Comparison of ENCODE assay signal across 35 cellular contexts in genomic region chr4:155701827-155702226, GRCh38. TPM values are rescaled to one million over a fixed set of nuclear protein-coding genes. Genes with fewer than 3 reads are reported as not detected.
DNase-seq lines count a peak whose midpoint lies in the region; ATAC-seq, FAIRE-seq and TF ChIP-seq lines count a peak whose summit lies in the region.
"Had no signal": no experiment of that assay in that cellular context is flagged by ENCODE, and none has a peak within 500 bp of the region (broad histone marks: within the 10 kb centered on the region; RNA-seq: fewer than 3 reads in every experiment).

No MANE protein-coding gene starts in this region.

- no peak overlapping the region for H3K9ac ChIP-seq in GM12878 (ENCODE audit: control insufficient read depth, insufficient read depth, low read length)
- H3K9ac ChIP-seq: BLaER1; BLaER1 treated with 17β-estradiol and CSF1 and Interleukin-3, amounts not matched to agents 10 nM and 100 nM had no signal

- 25% methylated on average over 2 of the region's 2 CpGs for WGBS in GM12878 (ENCODE audit: insufficient coverage, insufficient replicate concordance, low lambda C conversion rate, missing lambda C conversion rate)
- 86 to 94% (median 89%) methylated on average over 2 of the region's 2 CpGs for WGBS in small intestine, 3 donors
- 78 to 80% methylated on average over 2 of the region's 2 CpGs for WGBS in esophagus squamous epithelium, 2 donors

- CTCF ChIA-PET in GM12878 (lab: Yijun Ruan, JAX) = interaction anchor here (0.7 to 4.1 kb wide), 14 partner anchors 8 to 98 kb away, joined by 3 to 13 read pairs (median 4); partner anchors contain the start of gene GUCY1B1

- peaks cover 27% of the 10 kb centered on the region for H3K36me3 ChIP-seq in cardiac muscle cell
- H3K36me3 ChIP-seq in right atrium auricular region = peaks cover 8% of the 10 kb centered on the region
- H3K36me3 ChIP-seq in GM12878 (ENCODE audit: control insufficient read depth in 2 of 2, insufficient read depth in 2 of 2, low read length in 1 of 2) = no peaks in the 10 kb centered on the region
- H3K36me3 ChIP-seq in small intestine (ENCODE audit: control insufficient read depth in 2 of 2, insufficient read depth in 2 of 2, low read length in 2 of 2) = no peaks in the 10 kb centered on the region
- H3K36me3 ChIP-seq in esophagus squamous epithelium = no peaks in the 10 kb centered on the region
- H3K36me3 ChIP-seq: BLaER1; BLaER1 treated with 17β-estradiol and CSF1 and Interleukin-3, amounts not matched to agents 10 nM and 100 nM had no signal

- TF ChIP-seq CTCF in cardiac muscle cell (IDR thresholded peaks at IDR 0.05; ENCODE audit: low read depth, low read length) = no peak
- no peak for TF ChIP-seq CTCF in right atrium auricular region (IDR thresholded peaks at IDR 0.05)
- no peak for TF ChIP-seq CTCF in GM12878 (IDR thresholded peaks at IDR 0.05 in 2 of 3, conservative IDR thresholded peaks at IDR 0.05 in 1 of 3; ENCODE audit: control insufficient read depth in 2 of 3, extremely low read depth in 1 of 3, insufficient read depth in 1 of 3, low read depth in 3 of 3, low read length in 3 of 3)
- no peak for TF ChIP-seq CTCF in esophagus squamous epithelium (IDR thresholded peaks at IDR 0.05)

- no TSS peak for BruUV-seq in GM12878 (replicated peaks; lab: Mats Ljungman, UMichigan)

- in situ Hi-C loops in GM12878 (cut with MboI) = no loop called here

- H3K27me3 ChIP-seq in cardiac muscle cell (no peaks in the 10 kb centered on the region), right atrium auricular region (no peaks in the 10 kb centered on the region), GM12878 (replicated peaks in 1 of 2; ENCODE audit: control insufficient read depth in 2 of 2, insufficient read depth in 2 of 2, low read length in 1 of 2) (no peaks in the 10 kb centered on the region), small intestine (ENCODE audit: control insufficient read depth in 2 of 2, insufficient read depth in 2 of 2, low read length in 2 of 2) (no peaks in the 10 kb centered on the region), esophagus squamous epithelium (no peaks in the 10 kb centered on the region)
- H3K27me3 ChIP-seq: BE2C; BLaER1; BLaER1 treated with 17β-estradiol and CSF1 and Interleukin-3, amounts not matched to agents 10 nM and 100 nM had no signal

- intact Hi-C loops in GM12878 (cut with micrococcal nuclease; ENCODE audit: unreplicated experiment) (loop anchor here (5.0 kb wide), 1 partner anchor 55 kb away; the partner anchor contains the start of gene GUCY1B1), esophagus squamous epithelium (cut with DNase I) (no loop called here)

- no peak for TF ChIP-seq EP300 in GM12878 (IDR thresholded peaks at IDR 0.05; ENCODE audit: borderline replicate concordance in 1 of 2, control insufficient read depth in 1 of 2, low read depth in 2 of 2, low read length in 2 of 2)

- no peak overlapping the region for H3K4me2 ChIP-seq in GM12878 (ENCODE audit: control insufficient read depth, insufficient read depth)
- H3K4me2 ChIP-seq: A549; BLaER1; BLaER1 treated with 17β-estradiol and CSF1 and Interleukin-3, amounts not matched to agents 10 nM and 100 nM had no signal

- H3K79me2 ChIP-seq in GM12878 (ENCODE audit: control insufficient read depth, insufficient read depth, low read length) = no peaks in the 10 kb centered on the region

- peaks cover 66% of the 10 kb centered on the region for H3K4me1 ChIP-seq in cardiac muscle cell (ENCODE audit: low read depth)
- peaks cover 0 to 37% of the 10 kb centered on the region in 2 donors for H3K4me1 ChIP-seq in right atrium auricular region
- no peaks in the 10 kb centered on the region for H3K4me1 ChIP-seq in GM12878 (ENCODE audit: control insufficient read depth, insufficient read depth, low read length)
- H3K4me1 ChIP-seq in small intestine (ENCODE audit: control insufficient read depth in 2 of 2, insufficient read depth in 1 of 2, low read depth in 1 of 2, low read length in 1 of 2) = peaks cover 0 to 5% of the 10 kb centered on the region in 2 donors
- no peaks in the 10 kb centered on the region for H3K4me1 ChIP-seq in esophagus squamous epithelium
- H3K4me1 ChIP-seq: A549, BE2C, BLaER1 had no signal

- TF ChIP-seq POLR2A in GM12878 (IDR thresholded peaks at IDR 0.05; ENCODE audit: low read depth, low read length) = no peak
- TF ChIP-seq POLR2A in esophagus squamous epithelium (IDR thresholded peaks at IDR 0.05) = no peak

- SMC1A ChIA-PET in GM12878 (lab: Charles Lee; ENCODE audit: uncharacterized antibody, unreplicated experiment) = interaction anchor here (0.7 to 6.6 kb wide), 25 partner anchors 9 to 252 kb away, joined by 3 to 57 read pairs (median 4); partner anchors contain the start of genes CTSO and GUCY1A1

- no peaks in the 10 kb centered on the region for H4K20me1 ChIP-seq in GM12878 (ENCODE audit: control insufficient read depth, insufficient read depth)
- H4K20me1 ChIP-seq: BLaER1; BLaER1 treated with 17β-estradiol and CSF1 and Interleukin-3, amounts not matched to agents 10 nM and 100 nM had no signal

- no peak for TF ChIP-seq RAD21 in GM12878 (IDR thresholded peaks at IDR 0.05; ENCODE audit: insufficient read depth, low read depth, low read length)

- H2AFZ ChIP-seq in GM12878 (ENCODE audit: control insufficient read depth, low read depth, low read length) = no peak overlapping the region

- ATAC-seq in GM12878 = no peak
- ATAC-seq: A549; CD8-positive, alpha-beta T cell had no signal

- H3K9me3 ChIP-seq in cardiac muscle cell (ENCODE audit: low read depth) (no peaks in the 10 kb centered on the region), right atrium auricular region (peaks cover 0 to 7% of the 10 kb centered on the region in 2 donors), GM12878 (replicated peaks; ENCODE audit: control insufficient read depth, insufficient read depth, low read length) (no peaks in the 10 kb centered on the region), small intestine (ENCODE audit: control insufficient read depth, low read depth) (no peaks in the 10 kb centered on the region), esophagus squamous epithelium (no peaks in the 10 kb centered on the region)
- H3K9me3 ChIP-seq: A549, BE2C had no signal

- RAD21 ChIA-PET in GM12878 (lab: Charles Lee; ENCODE audit: unreplicated experiment) = interaction anchor here (0.6 to 5.7 kb wide), 23 partner anchors 15 to 173 kb away, joined by 3 to 29 read pairs (median 4); partner anchors contain the start of gene GUCY1B1

- FAIRE-seq in GM12878 (lab: Jason Lieb, UNC) (no peak), islet of Langerhans (lab: Jason Lieb, UNC) (peak; percentile 33), small intestine (lab: Jason Lieb, UNC) (peak; percentile 26)
- FAIRE-seq: A204.1, A549, D721Med had no signal

- no peak for DNase-seq in cardiac muscle cell (ENCODE audit: low read depth in 1 of 2, low spot score in 1 of 2)
- DNase-seq in right atrium auricular region (ENCODE audit: low spot score) = no peak
- no peak for DNase-seq in GM12878 (ENCODE audit: low read depth, low spot score)
- DNase-seq in small intestine = no peak
- DNase-seq in activated CD4-positive, CD25-positive, alpha-beta regulatory T cell treated with anti-CD3 and anti-CD28 coated beads, Interleukin-2, amount 50 U/mL, for 72 hours = no peak
- DNase-seq in COR-L47 (lab: John Stamatoyannopoulos, UW) = no peak
- DNase-seq in esophagus squamous epithelium (lab: John Stamatoyannopoulos, UW) = no peak
- DNase-seq: 8988T; ACHN; AML-193; BE2C; C1 segment of cervical spinal cord; Caco-2; Calu3; CD4-positive, alpha-beta memory T cell; CD4-positive, alpha-beta T cell; CD4-positive, CD25-positive, alpha-beta regulatory T cell; CD8-positive, alpha-beta memory T cell; CD8-positive, alpha-beta T cell; DMS 273 treated with DMSO at 0.1 percent for 48 hours; DMS153; DMS53; DMS79; DMS79 treated with DMSO at 0.1 percent for 48 hours; DND-41; EL had no signal

- H3K27ac ChIP-seq in cardiac muscle cell (peak overlapping the region; percentile 82), right atrium auricular region (no peak overlapping the region), GM12878 (ENCODE audit: control insufficient read depth, insufficient read depth) (no peak overlapping the region), small intestine (ENCODE audit: low read depth in 1 of 2, low read length in 1 of 2) (no peak overlapping the region), esophagus squamous epithelium (no peak overlapping the region)
- H3K27ac ChIP-seq: 22Rv1; A549; BLaER1; BLaER1 treated with 17β-estradiol and CSF1 and Interleukin-3, amounts not matched to agents 10 nM and 100 nM; C4-2B had no signal

- POLR2A ChIA-PET in GM12878 (lab: Charles Lee) = interaction anchor here (0.7 to 1.6 kb wide), 12 partner anchors 8 to 93 kb away, joined by 3 to 8 read pairs (median 4); no protein-coding TSS in a partner anchor

- H3K4me3 ChIP-seq in cardiac muscle cell = no peak overlapping the region
- no peak overlapping the region for H3K4me3 ChIP-seq in right atrium auricular region
- H3K4me3 ChIP-seq in GM12878 = no peak overlapping the region
- H3K4me3 ChIP-seq in small intestine (ENCODE audit: low read depth in 1 of 2, low read length in 2 of 2) = no peak overlapping the region
- H3K4me3 ChIP-seq in esophagus squamous epithelium = no peak overlapping the region
- H3K4me3 ChIP-seq: A549; BLaER1; BLaER1 treated with 17β-estradiol and CSF1 and Interleukin-3, amounts not matched to agents 10 nM and 100 nM had no signal

RNA-seq across cellular contexts. Expression of gene GUCY1A1, which starts 35.2 kb away (rescaled TPM):
- total RNA-seq in cardiac muscle cell (123 TPM in 2 replicates), right atrium auricular region (10 to 100 TPM; 35.5 to 52.5 TPM), GM12878 (2014; rRNA removed) (0.51 and 0.76 TPM in 2 replicates), GM12878 (2014; rRNA removed; fragmentation: Illumina TruSeq; extraction: Trizol) (0.74 and 0.98 TPM in 2 replicates), GM12878 (2021) (0.46 and 0.48 TPM in 2 replicates), esophagus squamous epithelium (1 to 10 TPM in 3 of 4 donors, under 1 TPM in 1; 0.45 to 8.6 (median 5.1) TPM)
- polyA plus RNA-seq in cardiac muscle cell (92.9 and 111 TPM in 2 replicates), GM12878 (2011; rRNA removed) (22.6 and 24.3 TPM in 2 replicates), GM12878 (2014; fragmentation: Illumina TruSeq; extraction: Trizol) (0.54 and 0.87 TPM in 2 replicates), GM12878 (2014; fragmentation: Nextera tagmentation; extraction: Ambion mirVana) (1 to 10 TPM in 1 of 2 experiments, under 1 TPM in 1; 0.57 to 1.1 TPM), GM12878 (2014; rRNA removed) (0.50 and 0.60 TPM in 2 replicates), GM12878 (2016; fragmentation: Nextera tagmentation; extraction: Ambion mirVana) (1 to 10 TPM in 1 of 2 experiments, under 1 TPM in 1; 0.44 to 1.0 TPM), small intestine (1 to 10 TPM; 1.3 to 8.1 (median 5.9) TPM)
- 36.6 and 36.9 TPM in 2 replicates for total RNA-seq in GM12878 (2013; cell fraction: nucleolus; rRNA removed)
- polyA plus RNA-seq in GM12878 (2011; ENCODE audit: low read depth) = 0.13 TPM
- 15.3 and 16.9 TPM in 2 replicates for polyA plus RNA-seq in GM12878 (2011; cell fraction: cytosol; rRNA removed)
- polyA plus RNA-seq in GM12878 (2011; cell fraction: nucleus; rRNA removed) = 15.6 and 16.6 TPM in 2 replicates
- polyA plus RNA-seq in GM12878 (2012) = 0.20 and 0.38 TPM in 2 replicates
- polyA minus RNA-seq in GM12878 (2011; rRNA and poly(A)+ RNA removed) = 49.1 and 54.0 TPM in 2 replicates
- polyA minus RNA-seq in GM12878 (2011; cell fraction: cytosol; rRNA and poly(A)+ RNA removed) = 10.7 and 12.0 TPM in 2 replicates
- polyA minus RNA-seq in GM12878 (2011; cell fraction: nucleus; rRNA and poly(A)+ RNA removed) = 16.9 and 20.4 TPM in 2 replicates
- total RNA-seq: Caco-2; CD4-positive, alpha-beta memory T cell; CD4-positive, alpha-beta T cell; CD8-positive, alpha-beta memory T cell; CD8-positive, alpha-beta T cell had no signal
- polyA plus RNA-seq: A549; CD4-positive, alpha-beta memory T cell; CD4-positive, CD25-positive, alpha-beta regulatory T cell; CD8-positive, alpha-beta memory T cell had no signal

RNA-seq across cellular contexts. Expression of gene GUCY1B1, which starts 57.0 kb away (rescaled TPM):
- total RNA-seq in cardiac muscle cell = 26.6 TPM in 2 replicates
- polyA plus RNA-seq in cardiac muscle cell = 19.1 and 34.6 TPM in 2 replicates
- total RNA-seq in right atrium auricular region = 10 to 100 TPM; 11.3 to 15.0 TPM
- total RNA-seq in GM12878 (2013; cell fraction: nucleolus; rRNA removed) = 72.4 and 76.1 TPM in 2 replicates
- total RNA-seq in GM12878 (2014; rRNA removed) = 0.98 and 1.2 TPM in 2 replicates
- total RNA-seq in GM12878 (2014; rRNA removed; fragmentation: Illumina TruSeq; extraction: Trizol) = 1.5 and 1.7 TPM in 2 replicates
- 0.90 and 0.98 TPM in 2 replicates for total RNA-seq in GM12878 (2021)
- polyA plus RNA-seq in GM12878 (2011; ENCODE audit: low read depth) = 0.92 TPM
- polyA plus RNA-seq in GM12878 (2011; rRNA removed) = 38.5 and 43.9 TPM in 2 replicates
- polyA plus RNA-seq in GM12878 (2011; cell fraction: cytosol; rRNA removed) = 20.0 and 24.0 TPM in 2 replicates
- polyA plus RNA-seq in GM12878 (2011; cell fraction: nucleus; rRNA removed) = 24.7 and 33.3 TPM in 2 replicates
- polyA plus RNA-seq in GM12878 (2012) = 1.2 and 1.9 TPM in 2 replicates
- 2.1 and 3.6 TPM in 2 replicates for polyA plus RNA-seq in GM12878 (2014; fragmentation: Illumina TruSeq; extraction: Trizol)
- polyA plus RNA-seq in GM12878 (2014; fragmentation: Nextera tagmentation; extraction: Ambion mirVana) = 1 to 10 TPM in 1 of 2 experiments, under 1 TPM in 1; 0.60 to 1.1 TPM
- 0.77 and 1.0 TPM in 2 replicates for polyA plus RNA-seq in GM12878 (2014; rRNA removed)
- polyA plus RNA-seq in GM12878 (2016; fragmentation: Nextera tagmentation; extraction: Ambion mirVana) = 1 to 10 TPM; 2.1 to 3.0 TPM
- polyA minus RNA-seq in GM12878 (2011; rRNA and poly(A)+ RNA removed) = 31.7 and 50.3 TPM in 2 replicates
- 12.6 and 14.8 TPM in 2 replicates for polyA minus RNA-seq in GM12878 (2011; cell fraction: cytosol; rRNA and poly(A)+ RNA removed)
- polyA minus RNA-seq in GM12878 (2011; cell fraction: nucleus; rRNA and poly(A)+ RNA removed) = 13.0 and 13.1 TPM in 2 replicates
- 1 to 10 TPM in 1 of 3 donors, under 1 TPM in 2; 0.67 to 8.1 (median 0.81) TPM for polyA plus RNA-seq in small intestine
- total RNA-seq in esophagus squamous epithelium = 1 to 10 TPM; 1.4 to 7.4 (median 3.6) TPM
- total RNA-seq: A673; Caco-2; CD4-positive, alpha-beta memory T cell; CD4-positive, alpha-beta T cell; CD8-positive, alpha-beta T cell had no signal
- polyA plus RNA-seq: CD4-positive, alpha-beta memory T cell had no signal
